Comparison of ENCODE assay signal across 1 cellular context in genomic region chr7:30142710-30143109, GRCh38.
TF ChIP-seq lines count a peak whose summit lies in the region.

No MANE protein-coding gene starts in this region.

TF ChIP-seq in IMR-90, 13 proteins besides CTCF, POLR2A, EP300 and RAD21:
- TF ChIP-seq RFX5 (IDR thresholded peaks at IDR 0.05; ENCODE audit: low read depth, low read length), result no peak
- no peak for TF ChIP-seq BHLHE40 (IDR thresholded peaks at IDR 0.05; ENCODE audit: low read depth, low read length)
- TF ChIP-seq, protein P1, sequence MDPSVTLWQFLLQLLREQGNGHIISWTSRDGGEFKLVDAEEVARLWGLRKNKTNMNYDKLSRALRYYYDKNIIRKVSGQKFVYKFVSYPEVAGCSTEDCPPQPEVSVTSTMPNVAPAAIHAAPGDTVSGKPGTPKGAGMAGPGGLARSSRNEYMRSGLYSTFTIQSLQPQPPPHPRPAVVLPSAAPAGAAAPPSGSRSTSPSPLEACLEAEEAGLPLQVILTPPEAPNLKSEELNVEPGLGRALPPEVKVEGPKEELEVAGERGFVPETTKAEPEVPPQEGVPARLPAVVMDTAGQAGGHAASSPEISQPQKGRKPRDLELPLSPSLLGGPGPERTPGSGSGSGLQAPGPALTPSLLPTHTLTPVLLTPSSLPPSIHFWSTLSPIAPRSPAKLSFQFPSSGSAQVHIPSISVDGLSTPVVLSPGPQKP (IDR thresholded peaks at IDR 0.05; ENCODE audit: borderline replicate concordance, low read depth, low read length), result no peak
- TF ChIP-seq CHD1 (IDR thresholded peaks at IDR 0.05; ENCODE audit: low read depth, low read length), result no peak
- no peak for TF ChIP-seq MAFK (IDR thresholded peaks at IDR 0.05; ENCODE audit: low read depth, low read length)
- no peak for TF ChIP-seq SMC3 (IDR thresholded peaks at IDR 0.05; ENCODE audit: low read depth, low read length)
- no peak for TF ChIP-seq MXI1 (IDR thresholded peaks at IDR 0.05; ENCODE audit: borderline replicate concordance, low read depth, low read length)
- TF ChIP-seq CEBPB (IDR thresholded peaks at IDR 0.05; ENCODE audit: low read depth, low read length), result no peak
- TF ChIP-seq MAZ (IDR thresholded peaks at IDR 0.05; ENCODE audit: borderline replicate concordance, low read depth, low read length), result no peak
- no peak for TF ChIP-seq NFE2L2 (IDR thresholded peaks at IDR 0.05; ENCODE audit: low read depth, low read length)
- no peak for TF ChIP-seq RCOR1 (IDR thresholded peaks at IDR 0.05; ENCODE audit: insufficient replicate concordance, low read length)
TF ChIP-seq in IMR-90: peak in this region for 0.
